Comparison of ENCODE assay signal across 8 cellular contexts in the genomic region with DNA sequence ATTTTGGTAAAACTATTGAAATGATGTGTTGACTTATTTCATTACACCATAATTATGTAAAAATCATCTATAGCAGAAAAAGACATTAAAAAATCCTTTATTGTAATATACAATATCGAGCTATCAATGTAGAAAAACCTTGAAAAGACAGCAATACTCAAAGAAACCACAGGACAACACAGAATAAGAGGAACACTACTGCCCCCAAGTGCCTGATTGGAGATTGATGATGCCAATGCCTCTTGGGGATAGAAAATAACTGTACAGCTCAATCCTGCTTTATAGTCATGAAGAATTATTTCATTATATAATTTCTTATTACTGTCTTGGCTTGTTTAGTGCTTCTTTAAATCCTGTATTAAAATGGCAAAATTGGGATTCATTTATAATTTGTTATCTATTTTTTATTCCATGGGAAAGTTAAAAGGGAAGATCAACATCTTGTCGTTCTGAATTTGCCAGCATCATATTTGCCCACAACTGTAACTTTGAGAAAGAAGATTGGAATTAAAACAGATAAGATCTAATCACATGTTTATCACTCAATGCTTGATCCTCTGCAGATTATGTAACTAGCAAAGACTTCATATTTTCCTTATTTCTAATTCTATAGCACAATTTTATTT.
DNase-seq lines count a peak whose midpoint lies in the region; ATAC-seq, FAIRE-seq and TF ChIP-seq lines count a peak whose summit lies in the region.

No MANE protein-coding gene starts in this region.

- no peaks in the 10 kb centered on the region for H3K4me1 ChIP-seq in keratinocyte (ENCODE audit: control insufficient read depth, extremely low read depth, insufficient read depth, low read length)
- no peaks in the 10 kb centered on the region for H3K4me1 ChIP-seq in tibial nerve

- no peaks in the 10 kb centered on the region for H3K36me3 ChIP-seq in keratinocyte (ENCODE audit: control insufficient read depth in 2 of 2, extremely low read depth in 1 of 2, insufficient read depth in 2 of 2, low read length in 2 of 2)
- no peaks in the 10 kb centered on the region for H3K36me3 ChIP-seq in tibial nerve

- in situ Hi-C loops in ACHN (cut with HindIII; ENCODE audit: low pct_ligation_motif_present, low pct_unique_long_range_greater_than_20kb, low sequenced_read_pairs): no loop called here

- H3K27me3 ChIP-seq in keratinocyte (ENCODE audit: control insufficient read depth, extremely low read depth, insufficient read depth, low read length) (no peaks in the 10 kb centered on the region), tibial nerve (no peaks in the 10 kb centered on the region)

- no peaks in the 10 kb centered on the region for H3K9me1 ChIP-seq in keratinocyte (ENCODE audit: control insufficient read depth, extremely low read depth, insufficient read depth, low read length)

- H3K9ac ChIP-seq in keratinocyte (ENCODE audit: control insufficient read depth, extremely low read depth, insufficient read depth, low read length): no peak overlapping the region

- ATAC-seq in HG03139 (IDR thresholded peaks at IDR 0.05; ENCODE audit: unreplicated experiment): no peak

- DNase-seq in ACHN: peak; percentile 63
- DNase-seq in H4 (ENCODE audit: low spot score): peak; percentile 65
- peak; percentile 86 for DNase-seq in NCI-H2029 treated with DMSO at 0.1 percent for 48 hours (lab: John Stamatoyannopoulos, UW)
- DNase-seq in SW480 (ENCODE audit: low spot score): peak; percentile 35
- DNase-seq in keratinocyte (ENCODE audit: low read depth, low spot score): no peak
- no peak for DNase-seq in tibial nerve (ENCODE audit: low spot score in 2 of 2)
- no peak for DNase-seq in activated naive CD4-positive, alpha-beta T cell treated with anti-CD3 and anti-CD28 coated beads, Interleukin-2, amount 50 U/mL, for 16 hours

- H2AFZ ChIP-seq in keratinocyte (ENCODE audit: control insufficient read depth, low read length): no peak overlapping the region

- no peak for TF ChIP-seq POLR2A in tibial nerve (IDR thresholded peaks at IDR 0.05)

- WGBS in tibial nerve, 2 donors: 46 to 50% methylated on average over 2 of the region's 2 CpGs

- no peak for FAIRE-seq in keratinocyte (lab: Jason Lieb, UNC)

- H3K27ac ChIP-seq in keratinocyte (ENCODE audit: control insufficient read depth, insufficient read depth, low read length) (no peak overlapping the region), tibial nerve (no peak overlapping the region)

- TF ChIP-seq EP300 in tibial nerve (IDR thresholded peaks at IDR 0.05): no peak

- dilution Hi-C loops in keratinocyte (cut with MboI; ENCODE audit: extremely low pct_ligation_motif_present, low sequenced_read_pairs): no loop called here

- no peaks in the 10 kb centered on the region for H3K79me2 ChIP-seq in keratinocyte (ENCODE audit: control insufficient read depth, insufficient read depth, low read length)

- TF ChIP-seq CTCF in keratinocyte (optimal IDR thresholded peaks at IDR 0.05 in 1 of 3, IDR thresholded peaks at IDR 0.05 in 1 of 3, conservative IDR thresholded peaks at IDR 0.05 in 1 of 3; ENCODE audit: extremely low read depth in 1 of 3, insufficient read depth in 2 of 3, low read length in 3 of 3) (peak in 2 of 3 experiments; percentile 17 to 40), tibial nerve (IDR thresholded peaks at IDR 0.05) (no peak)

- no peaks in the 10 kb centered on the region for H4K20me1 ChIP-seq in keratinocyte (ENCODE audit: control insufficient read depth, extremely low read depth, insufficient read depth, low read length)

- H3K4me2 ChIP-seq in keratinocyte (ENCODE audit: control insufficient read depth, extremely low read depth, insufficient read depth, low read depth, low read length): no peak overlapping the region

- H3K4me3 ChIP-seq in keratinocyte (ENCODE audit: control insufficient read depth in 2 of 3, extremely low read depth in 1 of 3, insufficient read depth in 2 of 3, low read depth in 1 of 3, low read length in 3 of 3) (no peak overlapping the region), tibial nerve (no peak overlapping the region)

- H3K9me3 ChIP-seq in keratinocyte (ENCODE audit: control insufficient read depth, low read depth, low read length) (no peaks in the 10 kb centered on the region), tibial nerve (no peaks in the 10 kb centered on the region)

Comparison
In these comparisons a context has a peak if more than half of its experiments do, and no peak if none do; other contexts are left out.
1. DNase-seq: peak in ACHN (single experiment), H4 (single experiment), NCI-H2029 treated with DMSO at 0.1 percent for 48 hours (single experiment) and SW480 (single experiment); none in keratinocyte (single experiment), tibial nerve (0 of 2) and activated naive CD4-positive, alpha-beta T cell treated with anti-CD3 and anti-CD28 coated beads, Interleukin-2, amount 50 U/mL, for 16 hours (single experiment).
2. CTCF ChIP-seq: peak in keratinocyte (2 of 3); none in tibial nerve (0 of 5).